Comparison of ENCODE assay signal across 1 cellular context in the genomic region with DNA sequence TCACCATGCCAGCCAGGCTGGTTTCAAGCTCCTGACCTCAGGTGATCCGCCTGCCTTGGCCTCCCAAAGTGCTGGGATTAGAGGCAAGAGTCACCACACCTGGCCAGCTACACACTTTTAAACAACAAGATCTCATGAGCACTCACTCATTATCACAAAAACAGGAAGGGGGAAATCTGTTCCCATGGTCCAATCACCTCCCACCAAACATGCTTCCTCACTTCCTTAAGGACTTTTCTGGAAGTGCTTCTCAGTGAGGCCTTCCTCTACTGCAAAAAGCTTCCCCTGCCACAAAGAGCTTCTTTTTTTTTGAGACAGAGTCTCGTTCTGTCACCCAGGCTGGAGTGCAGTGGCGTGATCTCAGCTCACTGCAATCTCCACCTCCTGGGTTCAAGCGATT.
TF ChIP-seq lines count a peak whose summit lies in the region.

No MANE protein-coding gene starts in this region.

TF ChIP-seq in K562, 482 proteins besides CTCF, POLR2A, EP300 and RAD21:
- TF ChIP-seq SPI1 (IDR thresholded peaks at IDR 0.05; ENCODE audit: borderline replicate concordance, low read depth, low read length) = peak; percentile 29; the same call in 1 of the 2 replicates
